Comparison of ENCODE assay signal across 17 cellular contexts in the genomic region with DNA sequence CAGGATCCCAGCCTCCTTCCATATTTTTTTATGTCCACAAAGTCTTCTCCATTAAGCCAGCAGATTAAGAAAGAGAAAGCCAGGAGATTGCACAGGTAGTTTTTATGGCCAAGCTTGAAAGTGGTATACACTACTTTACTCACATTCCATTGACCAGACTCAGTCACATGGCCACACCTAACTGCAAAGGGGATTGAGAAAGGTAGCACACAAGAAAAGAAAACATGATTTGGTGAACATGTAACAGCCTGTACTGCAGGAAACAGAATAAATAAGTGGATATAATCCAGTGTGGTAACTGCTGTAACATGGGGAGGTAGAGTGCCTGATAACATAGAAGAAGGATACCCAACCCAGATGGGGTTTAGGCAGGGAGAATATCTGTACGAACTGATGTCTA. TPM values are rescaled to one million over a fixed set of nuclear protein-coding genes. Genes with fewer than 3 reads are reported as not detected.
DNase-seq lines count a peak whose midpoint lies in the region; ATAC-seq and TF ChIP-seq lines count a peak whose summit lies in the region.
"Had no signal": no experiment of that assay in that cellular context is flagged by ENCODE, and none has a peak within 500 bp of the region (broad histone marks: within the 10 kb centered on the region; RNA-seq: fewer than 3 reads in every experiment).

No MANE protein-coding gene starts in this region.

- no peak overlapping the region for H3K4me3 ChIP-seq in HCT116 (replicated peaks in 1 of 2; ENCODE audit: low read depth in 1 of 2, low read length in 2 of 2)
- no peak overlapping the region for H3K4me3 ChIP-seq in prostate gland
- no peak overlapping the region for H3K4me3 ChIP-seq in GM23338
- H3K4me3 ChIP-seq: BLaER1 treated with 17β-estradiol and CSF1 and Interleukin-3, amounts not matched to agents 10 nM and 100 nM; HAP-1 had no signal

- ATAC-seq in HCT116, result no peak
- ATAC-seq in GM23338, result no peak
- ATAC-seq in HG03039 (IDR thresholded peaks at IDR 0.05; ENCODE audit: unreplicated experiment), result no peak

- no TSS peak for BruUV-seq in HCT116 (replicated peaks; lab: Mats Ljungman, UMichigan)

- no peaks in the 10 kb centered on the region for H3K36me3 Mint-ChIP-seq in GM23338 (ENCODE audit: low read depth)

- peaks cover 3% of the 10 kb centered on the region for H3K27me3 Mint-ChIP-seq in GM23338 (ENCODE audit: insufficient read depth, low read depth, poor library complexity)

- CTCF ChIA-PET in HCT116 (lab: Charles Lee), result no interaction called here
- CTCF ChIA-PET in RWPE1 (lab: Yijun Ruan, JAX), result no interaction called here

- H3K4me2 ChIP-seq in HCT116 (ENCODE audit: low read length), result no peak overlapping the region
- no peak overlapping the region for H3K4me2 ChIP-seq in GM23338
- H3K4me2 ChIP-seq: BLaER1 treated with 17β-estradiol and CSF1 and Interleukin-3, amounts not matched to agents 10 nM and 100 nM had no signal

- RAD21 ChIA-PET in HCT116 (lab: Charles Lee; ENCODE audit: low non-redundant PET in 1 of 2, low total read pairs in 2 of 2, uncharacterized antibody in 2 of 2, unreplicated experiment in 2 of 2), result no interaction called here

- H3K9me3 Mint-ChIP-seq in GM23338, result peaks cover 8% of the 10 kb centered on the region

- intact Hi-C loops in HCT116 (cut with micrococcal nuclease) (no loop called here), prostate gland (cut with DNase I) (no loop called here)

- H4K20me1 ChIP-seq in HCT116 (ENCODE audit: insufficient read depth) (no peaks in the 10 kb centered on the region), GM23338 (replicated peaks; ENCODE audit: insufficient read depth) (no peaks in the 10 kb centered on the region)
- H4K20me1 ChIP-seq: BLaER1 treated with 17β-estradiol and CSF1 and Interleukin-3, amounts not matched to agents 10 nM and 100 nM had no signal

- H2AFZ ChIP-seq in HCT116 (ENCODE audit: low read depth, low read length, poor library complexity, severe bottlenecking), result peak overlapping the region; percentile 42
- no peak overlapping the region for H2AFZ ChIP-seq in GM23338

- no peaks in the 10 kb centered on the region for H3K79me2 ChIP-seq in HCT116 (ENCODE audit: insufficient read depth, low read length)
- no peaks in the 10 kb centered on the region for H3K79me2 ChIP-seq in GM23338 (replicated peaks; ENCODE audit: insufficient read depth)

- H3K4me3 Mint-ChIP-seq in GM23338, result no peak overlapping the region
- H3K4me3 Mint-ChIP-seq: CD4-positive, CD25-positive, alpha-beta regulatory T cell; HFFc6 had no signal

- POLR2A ChIA-PET in HCT116 (lab: Charles Lee) (no interaction called here), RWPE1 (lab: Yijun Ruan, JAX; ENCODE audit: low non-redundant PET) (no interaction called here)

- no peak overlapping the region for H3K27ac Mint-ChIP-seq in GM23338
- H3K27ac Mint-ChIP-seq: CD4-positive, CD25-positive, alpha-beta regulatory T cell; HFFc6 had no signal

- no peaks in the 10 kb centered on the region for H3K9me3 ChIP-seq in HCT116 (ENCODE audit: control insufficient read depth in 1 of 2, insufficient read depth in 1 of 2, low read depth in 1 of 2, low read length in 2 of 2)
- no peaks in the 10 kb centered on the region for H3K9me3 ChIP-seq in prostate gland
- H3K9me3 ChIP-seq: HAP-1 had no signal

- 83% methylated on average over 1 of the region's 1 CpG for WGBS in prostate gland

- no peaks in the 10 kb centered on the region for H3K9me2 ChIP-seq in HCT116 (ENCODE audit: insufficient read depth)
- no peaks in the 10 kb centered on the region; the same call in 1 of the 2 replicates for H3K9me2 ChIP-seq in GM23338 (ENCODE audit: insufficient read depth)

- no peaks in the 10 kb centered on the region for H3K36me3 ChIP-seq in HCT116 (ENCODE audit: control insufficient read depth in 1 of 2, insufficient read depth in 2 of 2, low read length in 2 of 2)
- H3K36me3 ChIP-seq in prostate gland, result no peaks in the 10 kb centered on the region
- no peaks in the 10 kb centered on the region for H3K36me3 ChIP-seq in GM23338 (ENCODE audit: insufficient read depth)
- H3K36me3 ChIP-seq: BLaER1 treated with 17β-estradiol and CSF1 and Interleukin-3, amounts not matched to agents 10 nM and 100 nM; HAP-1 had no signal

- TF ChIP-seq RAD21 in HCT116 (IDR thresholded peaks at IDR 0.05; ENCODE audit: low read depth), result no peak

- H3F3A ChIP-seq in GM23338 (replicated peaks; ENCODE audit: low read depth), result no peaks in the 10 kb centered on the region

- H3K27me3 ChIP-seq in HCT116 (ENCODE audit: insufficient read depth, low read length) (no peaks in the 10 kb centered on the region), prostate gland (replicated peaks; ENCODE audit: insufficient read depth) (no peaks in the 10 kb centered on the region), GM23338 (ENCODE audit: insufficient read depth) (no peaks in the 10 kb centered on the region)
- H3K27me3 ChIP-seq: BLaER1 treated with 17β-estradiol and CSF1 and Interleukin-3, amounts not matched to agents 10 nM and 100 nM had no signal

- no peak overlapping the region for H3K9ac ChIP-seq in HCT116 (ENCODE audit: low read length)
- H3K9ac ChIP-seq: BLaER1 treated with 17β-estradiol and CSF1 and Interleukin-3, amounts not matched to agents 10 nM and 100 nM had no signal

- TF ChIP-seq POLR2A in HCT116 (IDR thresholded peaks at IDR 0.05; ENCODE audit: borderline replicate concordance, extremely low read depth, insufficient read depth, insufficient read length), result no peak
- no peak for TF ChIP-seq POLR2A in prostate gland (IDR thresholded peaks at IDR 0.05)

- no peak overlapping the region for H3K27ac ChIP-seq in HCT116 (ENCODE audit: low read depth, low read length)
- H3K27ac ChIP-seq in RWPE1, result no peak overlapping the region
- peak overlapping the region; percentile 70 for H3K27ac ChIP-seq in epithelial cell of prostate
- H3K27ac ChIP-seq in prostate gland, result peak overlapping the region in 1 of 2 donors; percentile 19
- H3K27ac ChIP-seq in GM23338 (ENCODE audit: low read depth), result no peak overlapping the region
- H3K27ac ChIP-seq: BLaER1 treated with 17β-estradiol and CSF1 and Interleukin-3, amounts not matched to agents 10 nM and 100 nM had no signal

- DNase-seq in HCT116 (ENCODE audit: low read depth, low spot score) (no peak), RWPE1 (ENCODE audit: low spot score) (peak; percentile 74), epithelial cell of prostate (ENCODE audit: low read depth, low spot score) (peak; percentile 83), prostate gland (ENCODE audit: low spot score) (peak; percentile 28), GM23338 (ENCODE audit: low spot score) (no peak), mesenteric fat pad (ENCODE audit: low spot score) (no peak)
- no peak for DNase-seq in activated effector memory CD4-positive, alpha-beta T cell treated with anti-CD3 and anti-CD28 coated beads, Interleukin-2, amount 50 U/mL, for 16 hours
- DNase-seq: 8988T; ACHN; CD4-positive, CD25-positive, alpha-beta regulatory T cell; DMS79; GOT3; HFFc6 had no signal

- H3K4me1 ChIP-seq in HCT116 (ENCODE audit: control insufficient read depth in 1 of 2, insufficient read depth in 2 of 2, low read length in 2 of 2) (peaks cover 17 to 63% of the 10 kb centered on the region in 2 experiments), prostate gland (replicated peaks) (no peaks in the 10 kb centered on the region), GM23338 (ENCODE audit: insufficient read depth) (no peaks in the 10 kb centered on the region)
- H3K4me1 ChIP-seq: HAP-1 had no signal

- 0 out of 3 replicates have a peak, but pooled peaks cover 3% of the 10 kb centered on the region for H3K4me1 Mint-ChIP-seq in GM23338
- H3K4me1 Mint-ChIP-seq: CD4-positive, CD25-positive, alpha-beta regulatory T cell had no signal

- TF ChIP-seq CTCF in HCT116 (IDR thresholded peaks at IDR 0.05 in 2 of 3, conservative IDR thresholded peaks at IDR 0.05 in 1 of 3; ENCODE audit: borderline replicate concordance in 1 of 3, insufficient read depth in 1 of 3, low read depth in 2 of 3, low read length in 2 of 3), result no peak
- no peak for TF ChIP-seq CTCF in RWPE1 (conservative IDR thresholded peaks at IDR 0.05; ENCODE audit: low read depth)
- no peak for TF ChIP-seq CTCF in prostate gland (IDR thresholded peaks at IDR 0.05)
- TF ChIP-seq CTCF in GM23338 (conservative IDR thresholded peaks at IDR 0.05; ENCODE audit: low read depth in 2 of 2), result no peak

TF ChIP-seq in HCT116, 20 proteins besides CTCF, POLR2A, EP300 and RAD21:
- no peak for TF ChIP-seq ZFX (IDR thresholded peaks at IDR 0.05)
- no peak for TF ChIP-seq POLR2AphosphoS5 (IDR thresholded peaks at IDR 0.05; ENCODE audit: low read depth, low read length)
- TF ChIP-seq, protein P1, sequence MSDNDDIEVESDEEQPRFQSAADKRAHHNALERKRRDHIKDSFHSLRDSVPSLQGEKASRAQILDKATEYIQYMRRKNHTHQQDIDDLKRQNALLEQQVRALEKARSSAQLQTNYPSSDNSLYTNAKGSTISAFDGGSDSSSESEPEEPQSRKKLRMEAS (IDR thresholded peaks at IDR 0.05), result no peak
- no peak for TF ChIP-seq ZNF274 (IDR thresholded peaks at IDR 0.05; ENCODE audit: low read depth, low read length)
- TF ChIP-seq EZH2phosphoT487 (IDR thresholded peaks at IDR 0.05; ENCODE audit: borderline replicate concordance), result no peak
- TF ChIP-seq FOSL1 (IDR thresholded peaks at IDR 0.05; ENCODE audit: low read depth), result no peak
- TF ChIP-seq SIN3A (IDR thresholded peaks at IDR 0.05; ENCODE audit: low read depth), result no peak
TF ChIP-seq in HCT116: peak in this region for 0.

TF ChIP-seq in GM23338, 12 proteins besides CTCF, POLR2A, EP300 and RAD21 (continues in another document):
- no peak for TF ChIP-seq ZNF331 (CRISPR knock-in tag; IDR thresholded peaks at IDR 0.05; ENCODE audit: low read depth)
- TF ChIP-seq ZNF114 (CRISPR knock-in tag; IDR thresholded peaks at IDR 0.05), result no peak
- TF ChIP-seq JUNB (IDR thresholded peaks at IDR 0.05; ENCODE audit: unreplicated experiment), result no peak

RNA-seq across cellular contexts. Expression of a gene that starts 43.9 kb away (rescaled TPM):
- total RNA-seq in HCT116 (2021; ENCODE audit: unreplicated experiment) (0.42 TPM), prostate gland (100 to 1,000 TPM in 1 of 2 donors, 10 to 100 TPM in 1; 12.2 to 117 TPM), mesenteric fat pad (3.2 TPM)
- not detected in 2 replicates for polyA plus RNA-seq in HCT116 (2012)
- total RNA-seq in GM23338 (2014; rRNA removed; shearing (Covaris generic)), result not detected in 2 replicates
- not detected in 2 replicates for polyA plus RNA-seq in GM23338 (2016; fragmentation: Nextera tagmentation; extraction: Ambion mirVana)
- total RNA-seq: G401, HFFc6 had no signal

Comparison
In these comparisons a context has a peak if more than half of its experiments do, and no peak if none do; other contexts are left out.
1. DNase-seq: peak in RWPE1 (single experiment), epithelial cell of prostate (single experiment) and prostate gland (single experiment); none in HCT116 (single experiment), activated effector memory CD4-positive, alpha-beta T cell treated with anti-CD3 and anti-CD28 coated beads, Interleukin-2, amount 50 U/mL, for 16 hours (single experiment), GM23338 (single experiment) and mesenteric fat pad (single experiment).